In the genomic region with DNA sequence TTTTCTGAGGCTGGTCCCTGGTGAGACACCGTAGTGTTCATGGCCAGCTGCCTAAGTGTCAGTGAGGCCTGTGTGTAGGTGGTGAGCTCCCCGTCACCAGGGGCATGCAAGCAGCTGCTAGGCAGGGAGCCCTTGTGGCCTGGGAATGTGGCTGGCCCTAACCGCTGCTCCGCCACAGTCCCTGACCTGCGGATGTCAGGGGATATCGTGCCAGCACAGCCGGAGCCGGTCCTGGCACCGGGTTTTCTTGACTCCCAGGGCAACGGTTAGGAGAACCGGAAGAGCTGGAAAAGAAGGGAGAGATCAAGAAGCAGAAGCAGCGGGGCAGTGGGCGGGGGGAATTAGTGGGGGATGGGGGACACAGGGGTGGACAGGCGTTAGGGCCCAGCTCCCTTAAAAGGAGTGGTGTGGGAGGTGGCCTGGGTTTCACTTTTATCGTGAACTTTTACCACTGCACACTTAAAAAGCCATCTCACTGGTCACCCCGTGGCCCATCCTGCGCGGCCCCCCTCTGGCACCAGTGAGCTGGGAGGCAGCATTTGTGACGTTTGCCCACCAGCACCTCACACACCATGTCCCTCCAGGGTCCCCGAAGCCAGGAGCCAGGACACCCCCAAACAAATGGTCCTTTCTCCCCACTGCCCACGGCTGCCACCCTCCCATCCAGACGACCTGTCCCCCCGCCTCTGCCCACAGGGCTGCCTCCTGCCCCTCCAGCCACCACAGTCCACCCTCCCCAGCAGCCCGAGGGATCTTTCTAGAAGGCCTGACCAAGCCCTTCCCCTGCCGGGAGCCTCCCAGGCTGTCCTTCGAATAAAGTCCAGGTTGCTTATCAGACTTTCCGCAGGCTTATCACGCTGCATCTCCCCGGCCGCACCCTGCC, we compare ENCODE assay signal across 8 cellular contexts. TPM values are rescaled to one million over a fixed set of nuclear protein-coding genes. Genes with fewer than 3 reads are reported as not detected.
DNase-seq lines count a peak whose midpoint lies in the region; ATAC-seq lines count a peak whose summit lies in the region.

No MANE protein-coding gene starts in this region.

- H3K36me3 ChIP-seq in ACC112 (ENCODE audit: insufficient read depth, low read length) (no peaks in the 10 kb centered on the region), urinary bladder (ENCODE audit: insufficient read depth) (no peaks in the 10 kb centered on the region)

- WGBS in urinary bladder: 24% methylated on average over 30 of the region's 30 CpGs

- in situ Hi-C loops in KBM-7 (cut with MboI; ENCODE audit: low pct_unique_long_range_greater_than_20kb, low sequenced_read_pairs): no loop called here

- DNase-seq in KBM-7 (peak; percentile 87), cerebellar cortex (ENCODE audit: low spot score) (peak; percentile 59), lung microvascular endothelial cell (ENCODE audit: low read depth in 2 of 2) (peak; percentile 44 to 75), NCI-H128 (lab: John Stamatoyannopoulos, UW; ENCODE audit: unreplicated experiment) (no peak)
- DNase-seq in activated CD4-positive, alpha-beta T cell treated with anti-CD3 and anti-CD28 coated beads for 4 hours: no peak

- H3K27ac ChIP-seq in ACC112 (ENCODE audit: low read depth, low read length) (peak overlapping the region; percentile 49; the same call in 1 of the 2 replicates), urinary bladder (ENCODE audit: low read depth) (peak overlapping the region; percentile 34)

- H3K4me1 ChIP-seq in ACC112 (ENCODE audit: control insufficient read depth, insufficient read depth, low read length, unreplicated experiment) (peaks cover 37% of the 10 kb centered on the region), urinary bladder (ENCODE audit: insufficient read depth) (no peaks in the 10 kb centered on the region)

- no peaks in the 10 kb centered on the region for H3K27me3 ChIP-seq in ACC112 (ENCODE audit: insufficient read depth, low read length)

- no peak overlapping the region for H2AFZ ChIP-seq in ACC112 (ENCODE audit: low read length, unreplicated experiment)

- peaks cover 26% of the 10 kb centered on the region for H3K79me2 ChIP-seq in ACC112 (ENCODE audit: control insufficient read depth, insufficient read depth, low read length, unreplicated experiment)

- ATAC-seq in GM19463 (IDR thresholded peaks at IDR 0.05; ENCODE audit: unreplicated experiment): no peak

- H3K4me3 ChIP-seq in ACC112 (ENCODE audit: low read depth, low read length) (peak overlapping the region; percentile 74), urinary bladder (ENCODE audit: low read depth, low read length) (no peak overlapping the region)

RNA-seq across cellular contexts. Expression of a gene that starts 1.7 kb away (rescaled TPM):
- total RNA-seq in lung microvascular endothelial cell (7.4 and 8.9 TPM in 2 replicates), urinary bladder (8.4 TPM)
- polyA plus RNA-seq in urinary bladder: 40.0 TPM

RNA-seq across cellular contexts. Expression of a gene that starts 43.2 kb away (rescaled TPM):
- 24.4 and 26.8 TPM in 2 replicates for total RNA-seq in lung microvascular endothelial cell
- 13.7 TPM for total RNA-seq in urinary bladder
- 55.6 TPM for polyA plus RNA-seq in urinary bladder

Comparison
In these comparisons a context has a peak if more than half of its experiments do, and no peak if none do; other contexts are left out.
1. DNase-seq: peak in KBM-7 (single experiment), cerebellar cortex (single experiment) and lung microvascular endothelial cell (2 of 2); none in activated CD4-positive, alpha-beta T cell treated with anti-CD3 and anti-CD28 coated beads for 4 hours (0 of 2) and NCI-H128 (single experiment).